In the genomic region with DNA sequence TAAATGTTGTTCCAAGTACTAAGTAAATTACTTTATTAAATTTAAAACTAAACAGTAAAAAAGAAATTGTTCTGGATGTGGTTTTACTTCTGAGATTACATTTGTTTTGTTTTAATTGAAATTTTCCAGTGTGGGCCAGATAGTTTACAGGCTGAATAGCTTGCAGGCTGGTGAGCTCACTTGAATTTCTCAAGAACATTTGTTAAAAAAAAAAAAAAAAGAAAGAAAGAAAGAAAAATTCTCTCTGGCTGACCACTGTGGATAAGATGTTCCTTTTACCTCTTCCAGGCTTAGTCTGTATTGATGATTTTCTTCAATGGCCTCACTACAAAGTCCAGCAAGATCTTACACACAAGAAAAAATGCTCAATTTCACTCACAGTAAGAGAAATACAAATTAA, we compare ENCODE assay signal across 23 cellular contexts.
DNase-seq lines count a peak whose midpoint lies in the region; ATAC-seq and TF ChIP-seq lines count a peak whose summit lies in the region.
"Had no signal": no experiment of that assay in that cellular context is flagged by ENCODE, and none has a peak within 500 bp of the region (broad histone marks: within the 10 kb centered on the region; RNA-seq: fewer than 3 reads in every experiment).

No MANE protein-coding gene starts in this region.

- no peak overlapping the region for H3K9ac ChIP-seq in rectal smooth muscle tissue (ENCODE audit: low read length)
- H3K9ac ChIP-seq: parathyroid adenoma had no signal

- no peaks in the 10 kb centered on the region for H3K9me3 ChIP-seq in heart right ventricle
- H3K9me3 ChIP-seq: HAP-1, mucosa of descending colon had no signal

- H3K4me3 Mint-ChIP-seq in CD14-positive monocyte, result no peak overlapping the region
- H3K4me3 Mint-ChIP-seq in naive thymus-derived CD8-positive, alpha-beta T cell, result no peak overlapping the region
- H3K4me3 Mint-ChIP-seq: stimulated activated effector memory CD8-positive, alpha-beta T cell treated with anti-CD3 and anti-CD28 coated beads, Interleukin-12 subunit alpha, Interleukin-12 subunit beta, amount 100 ng/mL, for 72 hours had no signal

- no peaks in the 10 kb centered on the region for H3K27me3 ChIP-seq in heart right ventricle
- H3K27me3 ChIP-seq in rectal smooth muscle tissue (ENCODE audit: control insufficient read depth, insufficient read depth, low read length), result no peaks in the 10 kb centered on the region

- peak in 3 of 8 donors; percentile 17 to 56 (median 51) for ATAC-seq in heart right ventricle
- no peak for ATAC-seq in GM21825 (IDR thresholded peaks at IDR 0.05; ENCODE audit: unreplicated experiment)
- ATAC-seq in naive thymus-derived CD8-positive, alpha-beta T cell, result no peak
- ATAC-seq: esophagus mucosa; mucosa of descending colon; stimulated activated effector memory CD8-positive, alpha-beta T cell treated with anti-CD3 and anti-CD28 coated beads, Interleukin-12 subunit alpha, Interleukin-12 subunit beta, amount 100 ng/mL, for 72 hours had no signal

- TF ChIP-seq CTCF in AG10803 (conservative IDR thresholded peaks at IDR 0.05; ENCODE audit: low read length), result no peak
- no peak for TF ChIP-seq CTCF in heart right ventricle (IDR thresholded peaks at IDR 0.05)
- no peak for TF ChIP-seq CTCF in CD14-positive monocyte (IDR thresholded peaks at IDR 0.05)

- H3K4me3 ChIP-seq in AG10803 (ENCODE audit: low read length), result no peak overlapping the region
- no peak overlapping the region for H3K4me3 ChIP-seq in heart right ventricle
- H3K4me3 ChIP-seq in rectal smooth muscle tissue (ENCODE audit: low read length), result no peak overlapping the region
- H3K4me3 ChIP-seq: HAP-1, mucosa of descending colon, PC-9 had no signal

- H3K36me3 Mint-ChIP-seq in CD14-positive monocyte, result peaks cover 0 to 2% of the 10 kb centered on the region in 2 donors
- peaks cover 0 to 3% (median 0%) of the 10 kb centered on the region in 3 donors for H3K36me3 Mint-ChIP-seq in naive thymus-derived CD8-positive, alpha-beta T cell
- H3K36me3 Mint-ChIP-seq: stimulated activated effector memory CD8-positive, alpha-beta T cell treated with anti-CD3 and anti-CD28 coated beads, Interleukin-12 subunit alpha, Interleukin-12 subunit beta, amount 100 ng/mL, for 72 hours had no signal

- H3K27ac Mint-ChIP-seq in CD14-positive monocyte, result no peak overlapping the region
- peak overlapping the region in 1 of 10 donors; percentile 45 for H3K27ac Mint-ChIP-seq in naive thymus-derived CD8-positive, alpha-beta T cell
- H3K27ac Mint-ChIP-seq: stimulated activated effector memory CD8-positive, alpha-beta T cell treated with anti-CD3 and anti-CD28 coated beads, Interleukin-12 subunit alpha, Interleukin-12 subunit beta, amount 100 ng/mL, for 72 hours had no signal

- H3K9me3 Mint-ChIP-seq in CD14-positive monocyte, result peaks cover 0 to 3% (median 0%) of the 10 kb centered on the region in 7 donors
- H3K9me3 Mint-ChIP-seq in naive thymus-derived CD8-positive, alpha-beta T cell, result no peaks in the 10 kb centered on the region
- H3K9me3 Mint-ChIP-seq: stimulated activated effector memory CD8-positive, alpha-beta T cell treated with anti-CD3 and anti-CD28 coated beads, Interleukin-12 subunit alpha, Interleukin-12 subunit beta, amount 100 ng/mL, for 72 hours had no signal

- H3K27me3 Mint-ChIP-seq in CD14-positive monocyte (ENCODE audit: low read depth in 3 of 3), result peaks cover 0 to 5% (median 1%) of the 10 kb centered on the region in 3 donors
- H3K27me3 Mint-ChIP-seq in naive thymus-derived CD8-positive, alpha-beta T cell, result peaks cover 0 to 2% (median 0%) of the 10 kb centered on the region in 5 donors

- no peaks in the 10 kb centered on the region for H3K4me1 Mint-ChIP-seq in CD14-positive monocyte
- peaks cover 0 to 7% (median 2%) of the 10 kb centered on the region in 4 donors for H3K4me1 Mint-ChIP-seq in naive thymus-derived CD8-positive, alpha-beta T cell
- H3K4me1 Mint-ChIP-seq: stimulated activated effector memory CD8-positive, alpha-beta T cell treated with anti-CD3 and anti-CD28 coated beads, Interleukin-12 subunit alpha, Interleukin-12 subunit beta, amount 100 ng/mL, for 72 hours had no signal

- POLR2A ChIA-PET in naive thymus-derived CD8-positive, alpha-beta T cell (lab: Charles Lee), result no interaction called here

- no peaks in the 10 kb centered on the region for H3K36me3 ChIP-seq in heart right ventricle
- H3K36me3 ChIP-seq in rectal smooth muscle tissue (ENCODE audit: control insufficient read depth, insufficient read depth, low read length), result no peaks in the 10 kb centered on the region
- H3K36me3 ChIP-seq: HAP-1 had no signal

- H3K4me1 ChIP-seq in heart right ventricle (peaks cover 2 to 39% (median 14%) of the 10 kb centered on the region in 9 donors), rectal smooth muscle tissue (ENCODE audit: control insufficient read depth, insufficient read depth, low read length) (peaks cover 8% of the 10 kb centered on the region)
- H3K4me1 ChIP-seq: HAP-1, parathyroid adenoma had no signal

- DNase-seq in AG10803 (ENCODE audit: low read depth), result peak; percentile 54
- no peak for DNase-seq in caudate nucleus (lab: John Stamatoyannopoulos, UW)
- no peak for DNase-seq in heart right ventricle
- DNase-seq in NCI-H2107 treated with DMSO at 0.1 percent for 48 hours (lab: John Stamatoyannopoulos, UW; ENCODE audit: unreplicated experiment), result no peak
- DNase-seq in CD14-positive monocyte (ENCODE audit: low spot score), result no peak
- DNase-seq in naive thymus-derived CD8-positive, alpha-beta T cell, result no peak
- DNase-seq: activated CD4-positive, alpha-beta T cell treated with anti-CD3 and anti-CD28 coated beads for 48 hours; activated CD8-positive, alpha-beta memory T cell treated with anti-CD3 and anti-CD28 coated beads, Interleukin-2, amount 50 U/mL, for 4 hours; activated gamma-delta T cell; DMS53; Kasumi-1; left cardiac atrium; mucosa of descending colon; NCI-H2171; NCI-H774; PC-9; stimulated activated CD4-positive, alpha-beta T cell treated with anti-CD3 and anti-CD28 coated beads, Interleukin-12 subunit alpha, Interleukin-12 subunit beta, amount 100 ng/mL, for 4 hours had no signal

- H3K27ac ChIP-seq in caudate nucleus (ENCODE audit: low read depth, low read length), result peak overlapping the region; percentile 99
- H3K27ac ChIP-seq in heart right ventricle, result peak overlapping the region in 6 of 10 donors; percentile 12 to 57 (median 30)
- H3K27ac ChIP-seq in rectal smooth muscle tissue (ENCODE audit: low read depth, low read length), result peak overlapping the region; percentile 3
- H3K27ac ChIP-seq: parathyroid adenoma, PC-9 had no signal

- intact Hi-C loops in heart right ventricle (cut with DNase I), result no loop called here
- intact Hi-C loops in CD14-positive monocyte (cut with micrococcal nuclease), result loop anchor here in 1 of 2 donors (10.0 kb wide), 1 partner anchor 48 kb away; no protein-coding TSS in a partner anchor

Comparison
In these comparisons a context has a peak if more than half of its experiments do, and no peak if none do; other contexts are left out.
1. H3K27ac ChIP-seq: peak in every context shown above with its lines; median percentile 99 in caudate nucleus; 30 in heart right ventricle; 3 in rectal smooth muscle tissue.